21 cellular contexts compared by ENCODE assay signal in genomic region chr2:235439959-235440662, GRCh38.
"Had no signal": no experiment of that assay in that cellular context is flagged by ENCODE, and none has a peak within 500 bp of the region (broad histone marks: within the 10 kb centered on the region; RNA-seq: fewer than 3 reads in every experiment).

No MANE protein-coding gene starts in this region.

- H3K4me3 Mint-ChIP-seq: activated CD8-positive, alpha-beta T cell treated with anti-CD3 and anti-CD28 coated beads for 36 hours; activated naive CD8-positive, alpha-beta T cell treated with anti-CD3 and anti-CD28 coated beads, Interleukin-2, amount 10 ng/mL, durations not matched to agents 7 days and 5 days; T-helper 1 cell treated with Interleukin-12 subunit alpha and Interleukin-12 subunit beta and Interleukin-4 antibody, amounts not matched to agents 30 μg/mL and 1 μg/mL, for 36 hours had no signal

- H3K27ac Mint-ChIP-seq: activated CD8-positive, alpha-beta T cell treated with anti-CD3 and anti-CD28 coated beads for 36 hours; activated naive CD8-positive, alpha-beta T cell treated with anti-CD3 and anti-CD28 coated beads, Interleukin-2, amount 10 ng/mL, durations not matched to agents 7 days and 5 days; T-helper 1 cell treated with Interleukin-12 subunit alpha and Interleukin-12 subunit beta and Interleukin-4 antibody, amounts not matched to agents 30 μg/mL and 1 μg/mL, for 36 hours had no signal

- H3K4me1 ChIP-seq: adrenal gland, ascending aorta, body of pancreas, Peyer's patch had no signal

- H3K4me1 Mint-ChIP-seq: activated naive CD8-positive, alpha-beta T cell treated with anti-CD3 and anti-CD28 coated beads, Interleukin-2, amount 10 ng/mL, durations not matched to agents 7 days and 5 days had no signal

- DNase-seq: activated CD4-positive, alpha-beta T cell treated with anti-CD3 and anti-CD28 coated beads for 4 hours; activated CD8-positive, alpha-beta memory T cell treated with anti-CD3 and anti-CD28 coated beads, Interleukin-2, amount 50 U/mL, for 48 hours; activated CD8-positive, alpha-beta T cell treated with anti-CD3 and anti-CD28 coated beads for 36 hours; activated naive CD4-positive, alpha-beta T cell treated with anti-CD3 and anti-CD28 coated beads, Interleukin-2, amount 50 U/mL, for 16 hours; activated naive CD8-positive, alpha-beta T cell treated with anti-CD3 and anti-CD28 coated beads, Interleukin-2, amount 10 ng/mL, durations not matched to agents 7 days and 5 days; activated T-cell treated with anti-CD3 and anti-CD28 coated beads, Interleukin-2, amount 50 U/mL, for 1 hour; adrenal gland; body of pancreas; central memory CD4-positive, alpha-beta T cell; Karpas-422; NCI-H1105 treated with DMSO at 0.1 percent for 48 hours; NCI-H1436 treated with DMSO at 0.1 percent for 48 hours; NCI-H187; NCI-H2081; NCI-H446; NCI-H524; Peyer's patch; SHP77 treated with DMSO at 0.1 percent for 48 hours had no signal

- ATAC-seq: activated CD4-positive, CD25-positive, alpha-beta regulatory T cell treated with anti-CD3 and anti-CD28 coated beads, Interleukin-2, amount 50 U/mL, for 24 hours; activated CD8-positive, alpha-beta T cell treated with anti-CD3 and anti-CD28 coated beads for 36 hours; body of pancreas had no signal

- H3K9me3 Mint-ChIP-seq: T-helper 1 cell treated with Interleukin-12 subunit alpha and Interleukin-12 subunit beta and Interleukin-4 antibody, amounts not matched to agents 30 μg/mL and 1 μg/mL, for 36 hours had no signal

- H3K27me3 Mint-ChIP-seq: activated naive CD8-positive, alpha-beta T cell treated with anti-CD3 and anti-CD28 coated beads, Interleukin-2, amount 10 ng/mL, durations not matched to agents 7 days and 5 days had no signal

- H3K36me3 ChIP-seq: adrenal gland, ascending aorta, Peyer's patch had no signal

- H3K27me3 ChIP-seq: adrenal gland, ascending aorta, body of pancreas, Peyer's patch had no signal

- H3K9me3 ChIP-seq: adrenal gland, ascending aorta, Peyer's patch had no signal

- H3K4me3 ChIP-seq: adrenal gland, ascending aorta, body of pancreas, Peyer's patch had no signal

- H3K27ac ChIP-seq: adrenal gland, ascending aorta, body of pancreas, Peyer's patch had no signal

- H3K36me3 Mint-ChIP-seq: activated naive CD8-positive, alpha-beta T cell treated with anti-CD3 and anti-CD28 coated beads, Interleukin-2, amount 10 ng/mL, durations not matched to agents 7 days and 5 days had no signal
